ENCODE assay signal across 1 cellular context in genomic region chr17:2297023-2297422, GRCh38.
A peak's percentile ranks its signal among the peaks of the same experiment; 100 is the strongest.
TF ChIP-seq lines count a peak whose summit lies in the region.

No MANE protein-coding gene starts in this region.

TF ChIP-seq in K562, 482 proteins besides CTCF, POLR2A, EP300 and RAD21:
- no peak for TF ChIP-seq NFE2 (IDR thresholded peaks at IDR 0.05; ENCODE audit: low read depth)
- no peak for TF ChIP-seq CUX1 (CRISPR knock-in tag; IDR thresholded peaks at IDR 0.05)
- no peak for TF ChIP-seq ZNF282 (CRISPR knock-in tag; IDR thresholded peaks at IDR 0.05)
- peak; percentile 12; the same call in 1 of the 2 replicates for TF ChIP-seq CEBPB (tag; IDR thresholded peaks at IDR 0.05)
- no peak for TF ChIP-seq MTF1 (CRISPR knock-in tag; IDR thresholded peaks at IDR 0.05; ENCODE audit: borderline replicate concordance)
- TF ChIP-seq MED1 (CRISPR knock-in tag; IDR thresholded peaks at IDR 0.05; ENCODE audit: borderline replicate concordance), result no peak
